Comparison of ENCODE assay signal across 8 cellular contexts in the genomic region with DNA sequence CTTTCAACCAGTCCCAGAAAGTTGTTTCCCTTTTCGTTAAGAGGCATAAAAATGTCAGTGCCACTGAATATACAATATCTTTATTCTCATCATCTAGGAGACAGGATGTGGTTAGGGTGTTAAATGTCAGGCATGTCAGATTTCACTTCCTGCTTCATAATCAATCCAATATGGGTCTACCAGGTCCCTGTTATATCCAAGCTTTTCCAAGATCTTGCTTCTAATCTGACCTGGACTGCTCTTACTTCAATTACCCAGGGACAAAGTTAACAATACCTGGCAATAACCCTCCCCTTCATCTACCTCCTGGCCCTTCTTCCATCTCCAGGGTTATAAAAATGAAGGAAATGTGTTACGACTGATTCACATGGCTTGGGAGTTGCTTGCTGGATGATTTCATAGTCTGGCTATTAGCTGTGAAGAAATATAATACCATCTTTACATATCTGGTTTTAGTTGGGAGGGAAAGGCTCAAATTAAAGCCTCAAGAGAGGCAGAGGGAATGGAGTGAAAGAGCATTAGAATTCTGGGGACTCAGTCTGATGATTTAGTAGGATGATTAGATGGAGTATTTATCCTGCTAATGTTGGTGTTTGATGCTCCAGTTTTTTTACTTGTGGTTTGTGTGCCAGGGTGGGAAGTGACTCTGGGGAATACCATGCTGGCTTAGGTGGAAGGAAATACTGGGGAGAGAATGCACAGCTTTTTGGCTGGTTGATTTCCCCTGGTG.
A peak's percentile ranks its signal among the peaks of the same experiment; 100 is the strongest.
DNase-seq lines count a peak whose midpoint lies in the region; ATAC-seq and TF ChIP-seq lines count a peak whose summit lies in the region.

No MANE protein-coding gene starts in this region.

- no peak for TF ChIP-seq CTCF in RWPE2 (IDR thresholded peaks at IDR 0.05; ENCODE audit: poor library complexity, severe bottlenecking)
- no peak for TF ChIP-seq CTCF in fibroblast of pulmonary artery (IDR thresholded peaks at IDR 0.05; ENCODE audit: low read length, missing control alignments)

- DNase-seq in AML-193 (lab: John Stamatoyannopoulos, UW) (peak; percentile 7 to 18), RWPE2 (ENCODE audit: low spot score) (no peak), fibroblast of pulmonary artery (ENCODE audit: low read depth) (peak; percentile 59), NK-92 (lab: John Stamatoyannopoulos, UW; ENCODE audit: unreplicated experiment) (no peak), NCI-H1048 (lab: John Stamatoyannopoulos, UW) (no peak), Right ventricle myocardium inferior (ENCODE audit: missing footprints) (no peak), COR-L47 (lab: John Stamatoyannopoulos, UW) (no peak)

- no peaks in the 10 kb centered on the region for H3K9me3 ChIP-seq in RWPE2 (ENCODE audit: severe bottlenecking)

- H3K27ac ChIP-seq in RWPE2 (ENCODE audit: poor library complexity, severe bottlenecking), result peak overlapping the region; percentile 98

- intact Hi-C loops in Right ventricle myocardium inferior (cut with DNase I), result no loop called here

- H3K27me3 ChIP-seq in RWPE2 (ENCODE audit: insufficient read depth, poor library complexity, severe bottlenecking), result no peaks in the 10 kb centered on the region

- H3K4me3 ChIP-seq in RWPE2 (ENCODE audit: severe bottlenecking), result no peak overlapping the region
- no peak overlapping the region for H3K4me3 ChIP-seq in fibroblast of pulmonary artery (replicated peaks; ENCODE audit: low read depth, low read length)

- H3K36me3 ChIP-seq in RWPE2 (ENCODE audit: low read depth), result no peaks in the 10 kb centered on the region

- ATAC-seq in GM21717 (IDR thresholded peaks at IDR 0.05; ENCODE audit: unreplicated experiment) (peak; percentile 49), RWPE2 (ENCODE audit: low read depth) (peak; percentile 72), Right ventricle myocardium inferior (no peak)

- peaks cover 46% of the 10 kb centered on the region for H3K4me1 ChIP-seq in RWPE2 (ENCODE audit: insufficient read depth, poor library complexity, severe bottlenecking)

Comparison
In these comparisons a context has a peak if more than half of its experiments do, and no peak if none do; other contexts are left out.
1. DNase-seq: peak in AML-193 (2 of 2) and fibroblast of pulmonary artery (single experiment); none in RWPE2 (single experiment), NK-92 (single experiment), NCI-H1048 (single experiment), Right ventricle myocardium inferior (single experiment) and COR-L47 (single experiment).